ENCODE assay signal across 8 cellular contexts in the genomic region with DNA sequence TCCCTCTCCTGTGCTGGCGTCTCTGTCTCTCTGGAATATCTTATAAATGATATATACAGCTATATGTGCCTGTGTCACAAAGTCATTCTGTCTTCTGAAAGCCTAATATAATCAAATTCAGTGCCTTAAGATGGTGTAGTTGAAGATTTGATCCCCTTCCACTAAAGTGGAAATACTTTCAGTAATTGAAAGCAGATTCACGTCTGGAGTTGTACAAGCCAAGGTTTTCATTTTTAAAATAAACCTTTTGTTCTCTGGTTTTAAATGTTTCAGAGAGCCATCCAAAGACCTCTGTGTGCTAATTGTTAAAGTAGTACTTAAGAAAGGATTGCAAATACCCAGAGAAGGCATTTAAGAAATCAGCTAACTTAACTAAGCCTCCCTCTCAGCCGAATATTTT.
DNase-seq lines count a peak whose midpoint lies in the region; ATAC-seq and TF ChIP-seq lines count a peak whose summit lies in the region.

No MANE protein-coding gene starts in this region.

- H3K36me3 ChIP-seq in HAP-1 (replicated peaks) (no peaks in the 10 kb centered on the region), skeletal muscle tissue (ENCODE audit: control insufficient read depth in 3 of 3, insufficient read depth in 3 of 3, low read length in 3 of 3) (no peaks in the 10 kb centered on the region)

- H3K27ac ChIP-seq in right cardiac atrium (ENCODE audit: low read length) (no peak overlapping the region), skeletal muscle tissue (ENCODE audit: low read depth, low read length) (no peak overlapping the region)

- no peaks in the 10 kb centered on the region for H3K9me3 Mint-ChIP-seq in activated B cell treated with CpG ODN at 0.5 μM for 24 hours

- ATAC-seq in activated B cell treated with CpG ODN at 0.5 μM for 24 hours (ENCODE audit: low read depth) = no peak
- ATAC-seq in right cardiac atrium = no peak
- no peak for ATAC-seq in esophagus mucosa
- no peak for ATAC-seq in HG03196 (IDR thresholded peaks at IDR 0.05; ENCODE audit: unreplicated experiment)

- DNase-seq in HAP-1 (ENCODE audit: low spot score in 2 of 2) (peak in 1 of 2 experiments; percentile 60), activated B cell treated with CpG ODN at 0.5 μM for 24 hours (no peak), right cardiac atrium (no peak), NOMO-1 treated with DMSO at 0.1 percent for 48 hours (lab: John Stamatoyannopoulos, UW; ENCODE audit: unreplicated experiment) (no peak), NCI-H82 treated with DMSO at 0.1 percent for 48 hours (lab: John Stamatoyannopoulos, UW; ENCODE audit: unreplicated experiment) (no peak)

- POLR2A ChIA-PET in activated B cell treated with CpG ODN at 0.5 μM for 24 hours (lab: Charles Lee) = no interaction called here

- H3K27me3 ChIP-seq in HAP-1 (ENCODE audit: low read depth) = no peaks in the 10 kb centered on the region
- H3K27me3 ChIP-seq in right cardiac atrium (ENCODE audit: control insufficient read depth, insufficient read depth) = no peaks in the 10 kb centered on the region
- peaks cover 0 to 8% (median 0%) of the 10 kb centered on the region in 3 donors for H3K27me3 ChIP-seq in skeletal muscle tissue (ENCODE audit: control insufficient read depth in 3 of 3, insufficient read depth in 3 of 3, low read length in 3 of 3)

- TF ChIP-seq CTCF in activated B cell treated with CpG ODN at 0.5 μM for 24 hours (IDR thresholded peaks at IDR 0.05) = no peak

- in situ Hi-C loops in HAP-1 (cut with MboI; ENCODE audit: low sequenced_read_pairs) = loop anchor here (25.0 kb wide), 1 partner anchor 362 kb away; no protein-coding TSS in a partner anchor

- H3K9me3 ChIP-seq in HAP-1 (no peaks in the 10 kb centered on the region), right cardiac atrium (ENCODE audit: control insufficient read depth, low read length) (no peaks in the 10 kb centered on the region), skeletal muscle tissue (ENCODE audit: control insufficient read depth in 3 of 3, low read length in 3 of 3) (no peaks in the 10 kb centered on the region)

- WGBS in right cardiac atrium = 13% methylated on average over 3 of the region's 3 CpGs

- H3K9ac ChIP-seq in skeletal muscle tissue (ENCODE audit: low read depth in 1 of 3, low read length in 3 of 3) = peak overlapping the region; percentile 24 to 80 (median 73)

- CTCF ChIA-PET in activated B cell treated with CpG ODN at 0.5 μM for 24 hours (lab: Charles Lee) = no interaction called here

- H3K4me1 Mint-ChIP-seq in activated B cell treated with CpG ODN at 0.5 μM for 24 hours = peaks cover 21% of the 10 kb centered on the region

- H3K4me3 Mint-ChIP-seq in activated B cell treated with CpG ODN at 0.5 μM for 24 hours = peak overlapping the region; percentile 73

- H3K4me3 ChIP-seq in HAP-1 (peak overlapping the region; percentile 44), right cardiac atrium (ENCODE audit: low read length) (peak overlapping the region; percentile 68), skeletal muscle tissue (ENCODE audit: low read length in 3 of 3) (peak overlapping the region; percentile 80 to 84 (median 83))

- H3K36me3 Mint-ChIP-seq in activated B cell treated with CpG ODN at 0.5 μM for 24 hours (ENCODE audit: low read depth) = no peaks in the 10 kb centered on the region

- no peak overlapping the region for H3K27ac Mint-ChIP-seq in activated B cell treated with CpG ODN at 0.5 μM for 24 hours

- H3K4me1 ChIP-seq in HAP-1 (peaks cover 25% of the 10 kb centered on the region), right cardiac atrium (ENCODE audit: control insufficient read depth, insufficient read depth, low read length) (no peaks in the 10 kb centered on the region), skeletal muscle tissue (ENCODE audit: control insufficient read depth in 3 of 3, insufficient read depth in 3 of 3, low read length in 3 of 3) (peaks cover 4 to 7% (median 5%) of the 10 kb centered on the region in 3 donors)

- H3K27me3 Mint-ChIP-seq in activated B cell treated with CpG ODN at 0.5 μM for 24 hours = peaks cover 56% of the 10 kb centered on the region

- intact Hi-C loops in activated B cell treated with CpG ODN at 0.5 μM for 24 hours (cut with micrococcal nuclease) (no loop called here), right cardiac atrium (cut with DNase I) (no loop called here)
